Comparison of ENCODE assay signal across 9 cellular contexts in genomic region chr1:46036894-46037596, GRCh38.
DNase-seq lines count a peak whose midpoint lies in the region; ATAC-seq, FAIRE-seq and TF ChIP-seq lines count a peak whose summit lies in the region.
"Had no signal": no experiment of that assay in that cellular context is flagged by ENCODE, and none has a peak within 500 bp of the region (broad histone marks: within the 10 kb centered on the region; RNA-seq: fewer than 3 reads in every experiment).

No MANE protein-coding gene starts in this region.

- FAIRE-seq in kidney (lab: Jason Lieb, UNC), result no peak

- H3K9me3 ChIP-seq in CD4-positive, alpha-beta memory T cell (ENCODE audit: control insufficient read depth in 1 of 2, low read length in 2 of 2), result no peaks in the 10 kb centered on the region
- no peaks in the 10 kb centered on the region for H3K9me3 ChIP-seq in HAP-1
- no peaks in the 10 kb centered on the region for H3K9me3 ChIP-seq in kidney (ENCODE audit: control insufficient read depth in 1 of 2, low read length in 2 of 2)

- no peak for ATAC-seq in HG03460 (IDR thresholded peaks at IDR 0.05; ENCODE audit: unreplicated experiment)

- POLR2A ChIA-PET in CD4-positive, alpha-beta memory T cell (lab: Charles Lee; ENCODE audit: partially characterized antibody), result interaction anchor here (0.6 to 1.3 kb wide), 2 partner anchors 130 to 351 kb away, joined by 3 read pairs; partner anchors contain the start of gene GPBP1L1

- no peaks in the 10 kb centered on the region for H3K4me1 Mint-ChIP-seq in CD4-positive, alpha-beta memory T cell
- H3K4me1 Mint-ChIP-seq: IgD-negative memory B cell had no signal

- H3K36me3 Mint-ChIP-seq in CD4-positive, alpha-beta memory T cell, result peaks cover 0 to 3% of the 10 kb centered on the region in 2 donors
- H3K36me3 Mint-ChIP-seq: IgD-negative memory B cell had no signal

- H3K27me3 ChIP-seq in CD4-positive, alpha-beta memory T cell (ENCODE audit: insufficient read depth, low read length), result no peaks in the 10 kb centered on the region
- no peaks in the 10 kb centered on the region for H3K27me3 ChIP-seq in HAP-1 (ENCODE audit: low read depth)

- H3K9ac ChIP-seq in kidney (ENCODE audit: low read length in 2 of 2), result peak overlapping the region in 1 of 2 donors; percentile 48

- intact Hi-C loops in CD4-positive, alpha-beta memory T cell (cut with micrococcal nuclease), result loop anchor here (1.0 kb wide), 3 partner anchors 142 to 311 kb away; no protein-coding TSS in a partner anchor
- intact Hi-C loops in kidney (cut with DNase I), result loop anchor here (10.0 kb wide), 1 partner anchor 188 kb away; no protein-coding TSS in a partner anchor

- H3K4me3 ChIP-seq in CD4-positive, alpha-beta memory T cell (ENCODE audit: low read length in 2 of 2), result no peak overlapping the region
- no peak overlapping the region for H3K4me3 ChIP-seq in HAP-1
- no peak overlapping the region for H3K4me3 ChIP-seq in cardiac fibroblast (replicated peaks in 1 of 2; ENCODE audit: low read depth in 2 of 2, low read length in 2 of 2)
- no peak overlapping the region for H3K4me3 ChIP-seq in kidney (ENCODE audit: low read length in 2 of 2)

- TF ChIP-seq CTCF in cardiac fibroblast (IDR thresholded peaks at IDR 0.05; ENCODE audit: low read depth, low read length), result peak; percentile 97
- peak; percentile 97 for TF ChIP-seq CTCF in kidney (IDR thresholded peaks at IDR 0.05; ENCODE audit: borderline replicate concordance, extremely low read depth, insufficient read depth)

- no peaks in the 10 kb centered on the region for H3K27me3 Mint-ChIP-seq in CD4-positive, alpha-beta memory T cell
- H3K27me3 Mint-ChIP-seq: IgD-negative memory B cell had no signal

- no peak overlapping the region for H3K27ac Mint-ChIP-seq in CD4-positive, alpha-beta memory T cell
- H3K27ac Mint-ChIP-seq: IgD-negative memory B cell had no signal

- H3K4me3 Mint-ChIP-seq in CD4-positive, alpha-beta memory T cell, result no peak overlapping the region
- H3K4me3 Mint-ChIP-seq: IgD-negative memory B cell had no signal

- H3K27ac ChIP-seq in CD4-positive, alpha-beta memory T cell (ENCODE audit: low read depth, low read length), result no peak overlapping the region
- no peak overlapping the region for H3K27ac ChIP-seq in kidney (ENCODE audit: low read depth in 2 of 2, low read length in 2 of 2)

- H3K9me3 Mint-ChIP-seq in CD4-positive, alpha-beta memory T cell, result no peaks in the 10 kb centered on the region
- H3K9me3 Mint-ChIP-seq: IgD-negative memory B cell had no signal

- CTCF ChIA-PET in CD4-positive, alpha-beta memory T cell (lab: Charles Lee; ENCODE audit: partially characterized antibody), result interaction anchor here (0.6 to 9.9 kb wide), 12 partner anchors 10 to 1533 kb away, joined by 3 to 162 read pairs (median 3); partner anchors contain the start of genes P3R3URF and TSPAN1

- DNase-seq in CD4-positive, alpha-beta memory T cell, result peak; percentile 73 to 76 (median 75)
- DNase-seq in HAP-1 (ENCODE audit: low spot score in 2 of 2), result peak; percentile 76 to 90
- DNase-seq in NCI-H345 (lab: John Stamatoyannopoulos, UW), result peak; percentile 76
- peak; percentile 74 for DNase-seq in activated CD4-positive, CD25-positive, alpha-beta regulatory T cell treated with anti-CD3 and anti-CD28 coated beads, Interleukin-2, amount 50 U/mL, for 16 hours (ENCODE audit: low read depth, low spot score)
- peak; percentile 85 to 88 for DNase-seq in cardiac fibroblast (ENCODE audit: low read depth in 2 of 2)
- DNase-seq in kidney, result peak; percentile 91
- DNase-seq in stimulated activated CD4-positive, alpha-beta T cell treated with anti-CD3 and anti-CD28 coated beads, Interleukin-1b, Interleukin-23, amount 100 ng/mL, for 4 hours (ENCODE audit: low read depth in 2 of 2), result peak; percentile 85 to 87

- H3K36me3 ChIP-seq in CD4-positive, alpha-beta memory T cell (ENCODE audit: insufficient read depth, low read length), result no peaks in the 10 kb centered on the region
- H3K36me3 ChIP-seq in HAP-1 (replicated peaks) (peaks cover 6% of the 10 kb centered on the region), kidney (ENCODE audit: control insufficient read depth in 1 of 2, insufficient read depth in 2 of 2, low read length in 2 of 2) (peaks cover 2 to 5% of the 10 kb centered on the region in 2 donors)

- no peaks in the 10 kb centered on the region for H3K4me1 ChIP-seq in CD4-positive, alpha-beta memory T cell (ENCODE audit: insufficient read depth, low read length)
- H3K4me1 ChIP-seq in HAP-1, result no peaks in the 10 kb centered on the region; the same call in 1 of the 2 replicates
- H3K4me1 ChIP-seq in kidney (ENCODE audit: control insufficient read depth in 1 of 2, insufficient read depth in 1 of 2, low read depth in 1 of 2, low read length in 2 of 2), result peaks cover 11 to 15% of the 10 kb centered on the region in 2 donors

- in situ Hi-C loops in HAP-1 (cut with MboI; ENCODE audit: low sequenced_read_pairs), result loop anchor here (5.0 kb wide), 1 partner anchor 140 kb away; the partner anchor contains the start of genes P3R3URF and TSPAN1
